Comparison of ENCODE assay signal across 1 cellular context in the genomic region with DNA sequence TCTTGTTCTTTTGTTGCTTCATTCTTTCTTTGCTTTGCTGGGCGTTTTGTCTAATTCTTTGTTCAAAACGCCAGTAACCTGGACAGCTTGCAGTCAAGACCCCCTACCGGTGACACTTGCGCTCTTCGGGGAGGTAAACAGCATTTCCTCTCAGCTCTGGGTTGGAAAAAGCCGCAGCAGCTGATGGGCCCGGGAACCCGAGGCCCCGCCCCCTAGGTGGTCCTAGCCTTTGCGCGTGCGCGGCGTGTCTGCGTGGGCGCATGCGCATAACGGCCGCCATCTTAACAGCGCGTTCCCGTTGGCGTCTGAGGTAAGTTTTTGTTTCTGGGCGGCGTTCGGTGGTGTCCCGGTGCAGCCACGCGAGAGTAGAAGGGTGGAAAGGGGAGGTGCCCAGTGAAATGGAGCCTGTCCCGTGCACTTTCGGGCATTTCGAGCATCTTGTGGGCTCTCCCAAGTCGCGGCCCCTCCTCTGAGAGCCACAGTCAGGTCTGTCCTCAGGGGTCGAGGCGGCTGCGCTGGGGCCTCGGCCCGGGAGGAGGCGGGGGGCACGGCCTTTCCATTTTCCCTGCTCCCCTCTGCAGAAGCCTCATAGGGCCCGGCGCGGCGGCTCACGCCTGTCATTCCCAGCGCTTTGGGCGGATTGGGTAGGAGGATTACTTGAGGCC.
TF ChIP-seq lines count a peak whose summit lies in the region.

A gene (plus strand): TSS at position 261 of the 665 bp plus-strand sequence. CDS start 14,371 bp downstream, outside the sequence.

TF ChIP-seq in HepG2, 621 proteins besides CTCF, POLR2A, EP300 and RAD21 (continued from another document and continues in another):
- TF ChIP-seq, protein P1, sequence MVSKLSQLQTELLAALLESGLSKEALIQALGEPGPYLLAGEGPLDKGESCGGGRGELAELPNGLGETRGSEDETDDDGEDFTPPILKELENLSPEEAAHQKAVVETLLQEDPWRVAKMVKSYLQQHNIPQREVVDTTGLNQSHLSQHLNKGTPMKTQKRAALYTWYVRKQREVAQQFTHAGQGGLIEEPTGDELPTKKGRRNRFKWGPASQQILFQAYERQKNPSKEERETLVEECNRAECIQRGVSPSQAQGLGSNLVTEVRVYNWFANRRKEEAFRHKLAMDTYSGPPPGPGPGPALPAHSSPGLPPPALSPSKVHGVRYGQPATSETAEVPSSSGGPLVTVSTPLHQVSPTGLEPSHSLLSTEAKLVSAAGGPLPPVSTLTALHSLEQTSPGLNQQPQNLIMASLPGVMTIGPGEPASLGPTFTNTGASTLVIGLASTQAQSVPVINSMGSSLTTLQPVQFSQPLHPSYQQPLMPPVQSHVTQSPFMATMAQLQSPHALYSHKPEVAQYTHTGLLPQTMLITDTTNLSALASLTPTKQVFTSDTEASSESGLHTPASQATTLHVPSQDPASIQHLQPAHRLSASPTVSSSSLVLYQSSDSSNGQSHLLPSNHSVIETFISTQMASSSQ (IDR thresholded peaks at IDR 0.05; ENCODE audit: low read depth): no peak
- TF ChIP-seq, protein P1 (CRISPR knock-in tag; IDR thresholded peaks at IDR 0.05; ENCODE audit: borderline replicate concordance): no peak
- TF ChIP-seq THAP11 (CRISPR knock-in tag; IDR thresholded peaks at IDR 0.05) (peak; percentile 67), TAF1 (CRISPR knock-in tag; IDR thresholded peaks at IDR 0.05) (0 out of 2 replicates have a peak, but pooled peaks have one; percentile 26), U2AF2 (IDR thresholded peaks at IDR 0.05; ENCODE audit: low read depth, low read length) (no peak), ZBTB21 (CRISPR knock-in tag; IDR thresholded peaks at IDR 0.05) (no peak), ZNF350 (CRISPR knock-in tag; IDR thresholded peaks at IDR 0.05; ENCODE audit: borderline replicate concordance, low read depth) (peak; percentile 58; the same call in 1 of the 2 replicates), HOXA7 (CRISPR knock-in tag; IDR thresholded peaks at IDR 0.05) (no peak), RBFOX2 (IDR thresholded peaks at IDR 0.05; ENCODE audit: low read depth, low read length) (no peak; the same call in none of the 2 replicates), KAT8 (CRISPR knock-in tag; IDR thresholded peaks at IDR 0.05) (0 out of 2 replicates have a peak, but pooled peaks have one; percentile 47), GTF3A (CRISPR knock-in tag; conservative IDR thresholded peaks at IDR 0.05) (no peak), AKAP8 (CRISPR knock-in tag; IDR thresholded peaks at IDR 0.05) (no peak), ZBTB38 (CRISPR knock-in tag; IDR thresholded peaks at IDR 0.05) (0 out of 2 replicates have a peak, but pooled peaks have one; percentile 26), SALL2 (CRISPR knock-in tag; IDR thresholded peaks at IDR 0.05) (no peak), MBNL3 (CRISPR knock-in tag; conservative IDR thresholded peaks at IDR 0.05) (no peak), FOXK1 (CRISPR knock-in tag; IDR thresholded peaks at IDR 0.05; ENCODE audit: borderline replicate concordance, low read depth) (peak; percentile 12; the same call in 1 of the 2 replicates), ZNF382 (CRISPR knock-in tag; IDR thresholded peaks at IDR 0.05; ENCODE audit: borderline replicate concordance) (no peak), SIX4 (CRISPR knock-in tag; IDR thresholded peaks at IDR 0.05) (no peak), GABPB1 (CRISPR knock-in tag; IDR thresholded peaks at IDR 0.05) (peak; percentile 61; the same call in 1 of the 2 replicates), ZKSCAN5 (CRISPR knock-in tag; IDR thresholded peaks at IDR 0.05) (0 out of 2 replicates have a peak, but pooled peaks have one; percentile 72), SATB2 (CRISPR knock-in tag; IDR thresholded peaks at IDR 0.05) (no peak), JARID2 (CRISPR knock-in tag; IDR thresholded peaks at IDR 0.05; ENCODE audit: insufficient replicate concordance) (no peak), NR2F6 (IDR thresholded peaks at IDR 0.05) (no peak), NR2F6 (CRISPR knock-in tag; IDR thresholded peaks at IDR 0.05) (no peak), TBX2 (CRISPR knock-in tag; IDR thresholded peaks at IDR 0.05; ENCODE audit: borderline replicate concordance) (peak; percentile 52; the same call in 1 of the 2 replicates), MED8 (CRISPR knock-in tag; IDR thresholded peaks at IDR 0.05; ENCODE audit: insufficient replicate concordance) (no peak), PHF21A (CRISPR knock-in tag; IDR thresholded peaks at IDR 0.05) (peak; percentile 50; the same call in 1 of the 2 replicates), RBM39 (IDR thresholded peaks at IDR 0.05; ENCODE audit: low read depth, low read length, poor library complexity, severe bottlenecking) (peak; percentile 45), POGZ (CRISPR knock-in tag; IDR thresholded peaks at IDR 0.05) (peak; percentile 55; the same call in 1 of the 2 replicates), ZNF563 (CRISPR knock-in tag; IDR thresholded peaks at IDR 0.05) (0 out of 2 replicates have a peak, but pooled peaks have one; percentile 46), LCORL (IDR thresholded peaks at IDR 0.05) (no peak), LCORL (CRISPR knock-in tag; IDR thresholded peaks at IDR 0.05) (peak; percentile 38; the same call in 1 of the 2 replicates), ZNF788 (CRISPR knock-in tag; IDR thresholded peaks at IDR 0.05; ENCODE audit: borderline replicate concordance) (peak; percentile 49; the same call in 1 of the 2 replicates), ZMYM4 (CRISPR knock-in tag; IDR thresholded peaks at IDR 0.05) (peak; percentile 77), DMAP1 (CRISPR knock-in tag; IDR thresholded peaks at IDR 0.05) (0 out of 2 replicates have a peak, but pooled peaks have one; percentile 19), KDM5A (IDR thresholded peaks at IDR 0.05; ENCODE audit: borderline replicate concordance, low read length) (no peak), SAP130 (CRISPR knock-in tag; IDR thresholded peaks at IDR 0.05; ENCODE audit: low read depth) (peak; percentile 67), AGO1 (IDR thresholded peaks at IDR 0.05; ENCODE audit: low read depth, low read length, poor library complexity, severe bottlenecking) (peak; percentile 26)
- TF ChIP-seq, protein P2, sequence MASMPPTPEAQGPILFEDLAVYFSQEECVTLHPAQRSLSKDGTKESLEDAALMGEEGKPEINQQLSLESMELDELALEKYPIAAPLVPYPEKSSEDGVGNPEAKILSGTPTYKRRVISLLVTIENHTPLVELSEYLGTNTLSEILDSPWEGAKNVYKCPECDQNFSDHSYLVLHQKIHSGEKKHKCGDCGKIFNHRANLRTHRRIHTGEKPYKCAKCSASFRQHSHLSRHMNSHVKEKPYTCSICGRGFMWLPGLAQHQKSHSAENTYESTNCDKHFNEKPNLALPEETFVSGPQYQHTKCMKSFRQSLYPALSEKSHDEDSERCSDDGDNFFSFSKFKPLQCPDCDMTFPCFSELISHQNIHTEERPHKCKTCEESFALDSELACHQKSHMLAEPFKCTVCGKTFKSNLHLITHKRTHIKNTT (CRISPR knock-in tag; IDR thresholded peaks at IDR 0.05): no peak
- TF ChIP-seq, protein P3, sequence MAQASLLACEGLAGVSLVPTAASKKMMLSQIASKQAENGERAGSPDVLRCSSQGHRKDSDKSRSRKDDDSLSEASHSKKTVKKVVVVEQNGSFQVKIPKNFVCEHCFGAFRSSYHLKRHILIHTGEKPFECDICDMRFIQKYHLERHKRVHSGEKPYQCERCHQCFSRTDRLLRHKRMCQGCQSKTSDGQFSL (CRISPR knock-in tag; IDR thresholded peaks at IDR 0.05): peak; percentile 54; the same call in 1 of the 2 replicates
- TF ChIP-seq, protein P4, sequence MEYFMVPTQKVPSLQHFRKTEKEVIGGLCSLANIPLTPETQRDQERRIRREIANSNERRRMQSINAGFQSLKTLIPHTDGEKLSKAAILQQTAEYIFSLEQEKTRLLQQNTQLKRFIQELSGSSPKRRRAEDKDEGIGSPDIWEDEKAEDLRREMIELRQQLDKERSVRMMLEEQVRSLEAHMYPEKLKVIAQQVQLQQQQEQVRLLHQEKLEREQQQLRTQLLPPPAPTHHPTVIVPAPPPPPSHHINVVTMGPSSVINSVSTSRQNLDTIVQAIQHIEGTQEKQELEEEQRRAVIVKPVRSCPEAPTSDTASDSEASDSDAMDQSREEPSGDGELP (IDR thresholded peaks at IDR 0.05; ENCODE audit: borderline replicate concordance, low read depth): peak; percentile 77; the same call in 1 of the 2 replicates
- TF ChIP-seq, protein P5, sequence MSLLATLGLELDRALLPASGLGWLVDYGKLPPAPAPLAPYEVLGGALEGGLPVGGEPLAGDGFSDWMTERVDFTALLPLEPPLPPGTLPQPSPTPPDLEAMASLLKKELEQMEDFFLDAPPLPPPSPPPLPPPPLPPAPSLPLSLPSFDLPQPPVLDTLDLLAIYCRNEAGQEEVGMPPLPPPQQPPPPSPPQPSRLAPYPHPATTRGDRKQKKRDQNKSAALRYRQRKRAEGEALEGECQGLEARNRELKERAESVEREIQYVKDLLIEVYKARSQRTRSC (CRISPR knock-in tag; IDR thresholded peaks at IDR 0.05; ENCODE audit: low read depth): no peak
- TF ChIP-seq, protein P6, sequence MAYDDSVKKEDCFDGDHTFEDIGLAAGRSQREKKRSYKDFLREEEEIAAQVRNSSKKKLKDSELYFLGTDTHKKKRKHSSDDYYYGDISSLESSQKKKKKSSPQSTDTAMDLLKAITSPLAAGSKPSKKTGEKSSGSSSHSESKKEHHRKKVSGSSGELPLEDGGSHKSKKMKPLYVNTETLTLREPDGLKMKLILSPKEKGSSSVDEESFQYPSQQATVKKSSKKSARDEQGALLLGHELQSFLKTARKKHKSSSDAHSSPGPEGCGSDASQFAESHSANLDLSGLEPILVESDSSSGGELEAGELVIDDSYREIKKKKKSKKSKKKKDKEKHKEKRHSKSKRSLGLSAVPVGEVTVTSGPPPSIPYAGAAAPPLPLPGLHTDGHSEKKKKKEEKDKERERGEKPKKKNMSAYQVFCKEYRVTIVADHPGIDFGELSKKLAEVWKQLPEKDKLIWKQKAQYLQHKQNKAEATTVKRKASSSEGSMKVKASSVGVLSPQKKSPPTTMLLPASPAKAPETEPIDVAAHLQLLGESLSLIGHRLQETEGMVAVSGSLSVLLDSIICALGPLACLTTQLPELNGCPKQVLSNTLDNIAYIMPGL (CRISPR knock-in tag; IDR thresholded peaks at IDR 0.05; ENCODE audit: borderline replicate concordance in 1 of 2, low read depth in 1 of 2): 0 out of 4 replicates have a peak, but pooled peaks of 1 of the 2 experiments have one; percentile 24
- TF ChIP-seq, protein P7, sequence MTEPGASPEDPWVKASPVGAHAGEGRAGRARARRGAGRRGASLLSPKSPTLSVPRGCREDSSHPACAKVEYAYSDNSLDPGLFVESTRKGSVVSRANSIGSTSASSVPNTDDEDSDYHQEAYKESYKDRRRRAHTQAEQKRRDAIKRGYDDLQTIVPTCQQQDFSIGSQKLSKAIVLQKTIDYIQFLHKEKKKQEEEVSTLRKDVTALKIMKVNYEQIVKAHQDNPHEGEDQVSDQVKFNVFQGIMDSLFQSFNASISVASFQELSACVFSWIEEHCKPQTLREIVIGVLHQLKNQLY (CRISPR knock-in tag; IDR thresholded peaks at IDR 0.05): no peak
- TF ChIP-seq, protein P8, sequence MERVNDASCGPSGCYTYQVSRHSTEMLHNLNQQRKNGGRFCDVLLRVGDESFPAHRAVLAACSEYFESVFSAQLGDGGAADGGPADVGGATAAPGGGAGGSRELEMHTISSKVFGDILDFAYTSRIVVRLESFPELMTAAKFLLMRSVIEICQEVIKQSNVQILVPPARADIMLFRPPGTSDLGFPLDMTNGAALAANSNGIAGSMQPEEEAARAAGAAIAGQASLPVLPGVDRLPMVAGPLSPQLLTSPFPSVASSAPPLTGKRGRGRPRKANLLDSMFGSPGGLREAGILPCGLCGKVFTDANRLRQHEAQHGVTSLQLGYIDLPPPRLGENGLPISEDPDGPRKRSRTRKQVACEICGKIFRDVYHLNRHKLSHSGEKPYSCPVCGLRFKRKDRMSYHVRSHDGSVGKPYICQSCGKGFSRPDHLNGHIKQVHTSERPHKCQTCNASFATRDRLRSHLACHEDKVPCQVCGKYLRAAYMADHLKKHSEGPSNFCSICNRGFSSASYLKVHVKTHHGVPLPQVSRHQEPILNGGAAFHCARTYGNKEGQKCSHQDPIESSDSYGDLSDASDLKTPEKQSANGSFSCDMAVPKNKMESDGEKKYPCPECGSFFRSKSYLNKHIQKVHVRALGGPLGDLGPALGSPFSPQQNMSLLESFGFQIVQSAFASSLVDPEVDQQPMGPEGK (CRISPR knock-in tag; IDR thresholded peaks at IDR 0.05): peak; percentile 19; the same call in 1 of the 2 replicates
- TF ChIP-seq, protein P9, sequence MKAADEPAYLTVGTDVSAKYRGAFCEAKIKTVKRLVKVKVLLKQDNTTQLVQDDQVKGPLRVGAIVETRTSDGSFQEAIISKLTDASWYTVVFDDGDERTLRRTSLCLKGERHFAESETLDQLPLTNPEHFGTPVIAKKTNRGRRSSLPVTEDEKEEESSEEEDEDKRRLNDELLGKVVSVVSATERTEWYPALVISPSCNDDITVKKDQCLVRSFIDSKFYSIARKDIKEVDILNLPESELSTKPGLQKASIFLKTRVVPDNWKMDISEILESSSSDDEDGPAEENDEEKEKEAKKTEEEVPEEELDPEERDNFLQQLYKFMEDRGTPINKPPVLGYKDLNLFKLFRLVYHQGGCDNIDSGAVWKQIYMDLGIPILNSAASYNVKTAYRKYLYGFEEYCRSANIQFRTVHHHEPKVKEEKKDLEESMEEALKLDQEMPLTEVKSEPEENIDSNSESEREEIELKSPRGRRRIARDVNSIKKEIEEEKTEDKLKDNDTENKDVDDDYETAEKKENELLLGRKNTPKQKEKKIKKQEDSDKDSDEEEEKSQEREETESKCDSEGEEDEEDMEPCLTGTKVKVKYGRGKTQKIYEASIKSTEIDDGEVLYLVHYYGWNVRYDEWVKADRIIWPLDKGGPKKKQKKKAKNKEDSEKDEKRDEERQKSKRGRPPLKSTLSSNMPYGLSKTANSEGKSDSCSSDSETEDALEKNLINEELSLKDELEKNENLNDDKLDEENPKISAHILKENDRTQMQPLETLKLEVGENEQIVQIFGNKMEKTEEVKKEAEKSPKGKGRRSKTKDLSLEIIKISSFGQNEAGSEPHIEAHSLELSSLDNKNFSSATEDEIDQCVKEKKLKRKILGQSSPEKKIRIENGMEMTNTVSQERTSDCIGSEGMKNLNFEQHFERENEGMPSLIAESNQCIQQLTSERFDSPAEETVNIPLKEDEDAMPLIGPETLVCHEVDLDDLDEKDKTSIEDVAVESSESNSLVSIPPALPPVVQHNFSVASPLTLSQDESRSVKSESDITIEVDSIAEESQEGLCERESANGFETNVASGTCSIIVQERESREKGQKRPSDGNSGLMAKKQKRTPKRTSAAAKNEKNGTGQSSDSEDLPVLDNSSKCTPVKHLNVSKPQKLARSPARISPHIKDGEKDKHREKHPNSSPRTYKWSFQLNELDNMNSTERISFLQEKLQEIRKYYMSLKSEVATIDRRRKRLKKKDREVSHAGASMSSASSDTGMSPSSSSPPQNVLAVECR (CRISPR knock-in tag; IDR thresholded peaks at IDR 0.05; ENCODE audit: borderline replicate concordance): peak; percentile 62; the same call in 1 of the 2 replicates
